In genomic region chr3:119781330-119782198, GRCh38 we compare ENCODE assay signal across 17 cellular contexts. TPM values are rescaled to one million over a fixed set of nuclear protein-coding genes. Genes with fewer than 3 reads are reported as not detected.
DNase-seq lines count a peak whose midpoint lies in the region; ATAC-seq, FAIRE-seq and TF ChIP-seq lines count a peak whose summit lies in the region.
"Had no signal": no experiment of that assay in that cellular context is flagged by ENCODE, and none has a peak within 500 bp of the region (broad histone marks: within the 10 kb centered on the region; RNA-seq: fewer than 3 reads in every experiment).

Gene NR1I2 (plus strand): TSS chr3:119782101.

- H3K27ac ChIP-seq in GM12878 (ENCODE audit: control insufficient read depth, insufficient read depth) (no peak within 1 kb of the TSS), suprapubic skin (no peak within 1 kb of the TSS)
- H3K27ac ChIP-seq: uterus had no signal

- H3K4me3 Mint-ChIP-seq in neural crest cell: no peak within 1 kb of the TSS
- H3K4me3 Mint-ChIP-seq: activated naive CD8-positive, alpha-beta T cell; activated T-cell treated with anti-CD3 and anti-CD28 coated beads, Interleukin-2, amount 50 U/mL, for 4 hours had no signal

- peak within 1 kb of the TSS; percentile 16 for H3K27ac Mint-ChIP-seq in neural crest cell (ENCODE audit: unreplicated experiment)
- H3K27ac Mint-ChIP-seq: activated naive CD8-positive, alpha-beta T cell had no signal

- H3K27me3 ChIP-seq in GM12878 (replicated peaks in 1 of 2; ENCODE audit: control insufficient read depth in 2 of 2, insufficient read depth in 2 of 2, low read length in 1 of 2) (no peaks in the 10 kb centered on the region), suprapubic skin (no peaks in the 10 kb centered on the region)
- H3K27me3 ChIP-seq: uterus had no signal

- DNase-seq in NB4 (ENCODE audit: low read depth) (peak; percentile 52), GM12878 (ENCODE audit: low read depth, low spot score) (no peak), neural crest cell (ENCODE audit: low read depth, low spot score) (no peak), NCI-H524 (lab: John Stamatoyannopoulos, UW) (no peak), NCI-H82 (lab: John Stamatoyannopoulos, UW) (no peak), suprapubic skin (ENCODE audit: low spot score in 2 of 2) (no peak)
- DNase-seq: activated T-cell treated with anti-CD3 and anti-CD28 coated beads, Interleukin-2, amount 50 U/mL, for 4 hours; posterior cingulate gyrus; stimulated activated naive CD8-positive, alpha-beta T cell treated with anti-CD3 and anti-CD28 coated beads, Interleukin-15, Interleukin-2, amounts not matched to agents 100 U/mL and 50 U/mL, for 24 hours; uterus had no signal

- no peaks in the 10 kb centered on the region for H3K79me2 ChIP-seq in GM12878 (ENCODE audit: control insufficient read depth, insufficient read depth, low read length)

- H3K36me3 Mint-ChIP-seq in neural crest cell (ENCODE audit: low read depth): no peaks in the 10 kb centered on the region

- SMC1A ChIA-PET in GM12878 (lab: Charles Lee; ENCODE audit: uncharacterized antibody, unreplicated experiment): interaction anchor here (1.4 to 1.6 kb wide), 2 partner anchors 23 to 58 kb away, joined by 3 to 4 read pairs; no protein-coding TSS in a partner anchor

- H3K9me3 ChIP-seq in GM12878 (replicated peaks; ENCODE audit: control insufficient read depth, insufficient read depth, low read length) (no peaks in the 10 kb centered on the region), suprapubic skin (no peaks in the 10 kb centered on the region)
- H3K9me3 ChIP-seq: uterus had no signal

- FAIRE-seq in GM12878 (lab: Jason Lieb, UNC): no peak
- FAIRE-seq: G401.6 had no signal

- TF ChIP-seq CTCF in GM12872 (IDR thresholded peaks at IDR 0.05; ENCODE audit: insufficient read depth, low read depth, low read length): 0 out of 3 replicates have a peak, but pooled peaks have one; percentile 8
- TF ChIP-seq CTCF in NB4 (IDR thresholded peaks at IDR 0.05; ENCODE audit: low read depth, low read length): peak; percentile 9
- no peak for TF ChIP-seq CTCF in GM12878 (IDR thresholded peaks at IDR 0.05 in 2 of 3, conservative IDR thresholded peaks at IDR 0.05 in 1 of 3; ENCODE audit: control insufficient read depth in 2 of 3, extremely low read depth in 1 of 3, insufficient read depth in 1 of 3, low read depth in 3 of 3, low read length in 3 of 3)
- TF ChIP-seq CTCF in neural crest cell (conservative IDR thresholded peaks at IDR 0.05): no peak
- TF ChIP-seq CTCF in suprapubic skin (IDR thresholded peaks at IDR 0.05): no peak

- TF ChIP-seq RAD21 in GM12878 (IDR thresholded peaks at IDR 0.05; ENCODE audit: insufficient read depth, low read depth, low read length): no peak

- RAD21 ChIA-PET in GM12878 (lab: Charles Lee; ENCODE audit: unreplicated experiment): no interaction called here

- ATAC-seq in GM12878: no peak
- no peak for ATAC-seq in GM21786 (IDR thresholded peaks at IDR 0.05; ENCODE audit: unreplicated experiment)
- ATAC-seq: activated T-cell treated with anti-CD3 and anti-CD28 coated beads, Interleukin-2, amount 50 U/mL, for 4 hours; stimulated activated naive CD8-positive, alpha-beta T cell treated with anti-CD3 and anti-CD28 coated beads, Interleukin-15, Interleukin-2, amounts not matched to agents 100 U/mL and 50 U/mL, for 24 hours had no signal

- no peaks in the 10 kb centered on the region for H3K4me1 Mint-ChIP-seq in neural crest cell

- no peaks in the 10 kb centered on the region for H4K20me1 ChIP-seq in GM12878 (ENCODE audit: control insufficient read depth, insufficient read depth)

- H3K9me3 Mint-ChIP-seq in neural crest cell: peaks cover 2% of the 10 kb centered on the region

- H3K36me3 ChIP-seq in GM12878 (ENCODE audit: control insufficient read depth in 2 of 2, insufficient read depth in 2 of 2, low read length in 1 of 2): no peaks in the 10 kb centered on the region
- H3K36me3 ChIP-seq in suprapubic skin: no peaks in the 10 kb centered on the region
- H3K36me3 ChIP-seq: uterus had no signal

- H3K4me2 ChIP-seq in GM12878 (ENCODE audit: control insufficient read depth, insufficient read depth): no peak within 1 kb of the TSS

- BruUV-seq in GM12878 (replicated peaks; lab: Mats Ljungman, UMichigan): no TSS peak

- CTCF ChIA-PET in GM12878 (lab: Yijun Ruan, JAX): no interaction called here

- no peak within 1 kb of the TSS for H3K9ac ChIP-seq in GM12878 (ENCODE audit: control insufficient read depth, insufficient read depth, low read length)

- TF ChIP-seq EP300 in GM12878 (IDR thresholded peaks at IDR 0.05; ENCODE audit: borderline replicate concordance in 1 of 2, control insufficient read depth in 1 of 2, low read depth in 2 of 2, low read length in 2 of 2) (no peak), suprapubic skin (IDR thresholded peaks at IDR 0.05) (no peak)

- POLR2A ChIA-PET in GM12878 (lab: Charles Lee): no interaction called here

- no peaks in the 10 kb centered on the region for H3K27me3 Mint-ChIP-seq in neural crest cell (ENCODE audit: low read depth)
- H3K27me3 Mint-ChIP-seq: activated naive CD8-positive, alpha-beta T cell had no signal

- H3K4me3 ChIP-seq in NB4 (ENCODE audit: low read depth, low read length) (no peak within 1 kb of the TSS), GM12878 (no peak within 1 kb of the TSS), suprapubic skin (no peak within 1 kb of the TSS)
- H3K4me3 ChIP-seq: uterus had no signal

- WGBS in GM12878 (ENCODE audit: insufficient coverage, insufficient replicate concordance, low lambda C conversion rate, missing lambda C conversion rate): 59% methylated on average over 10 of the region's 10 CpGs
- 86% methylated on average over 10 of the region's 10 CpGs for WGBS in suprapubic skin

- TF ChIP-seq POLR2A in NB4 (IDR thresholded peaks at IDR 0.05; ENCODE audit: extremely low read depth, insufficient read length) (no peak), GM12878 (IDR thresholded peaks at IDR 0.05; ENCODE audit: low read depth, low read length) (no peak), suprapubic skin (IDR thresholded peaks at IDR 0.05) (no peak)

- H2AFZ ChIP-seq in GM12878 (ENCODE audit: control insufficient read depth, low read depth, low read length): no peak within 1 kb of the TSS

- peaks cover 15% of the 10 kb centered on the region; the same call in 1 of the 2 replicates for H3K4me1 ChIP-seq in GM12878 (ENCODE audit: control insufficient read depth, insufficient read depth, low read length)
- no peaks in the 10 kb centered on the region for H3K4me1 ChIP-seq in suprapubic skin
- H3K4me1 ChIP-seq: uterus had no signal

- intact Hi-C loops in GM12878 (cut with micrococcal nuclease; ENCODE audit: unreplicated experiment): no loop called here

- in situ Hi-C loops in GM12878 (cut with MboI): no loop called here

TF ChIP-seq in GM12878, 131 proteins besides CTCF, POLR2A, EP300 and RAD21:
- TF ChIP-seq EZH2 (IDR thresholded peaks at IDR 0.05; ENCODE audit: borderline replicate concordance, control insufficient read depth, low read depth, low read length) (no peak), PKNOX1 (IDR thresholded peaks at IDR 0.05) (0 out of 2 replicates have a peak, but pooled peaks have one; percentile 19)

RNA-seq across cellular contexts. Expression of gene NR1I2, which starts in this region (rescaled TPM):
- total RNA-seq in GM12878 (2013; cell fraction: nucleolus; rRNA removed): 2.1 and 3.3 TPM in 2 replicates
- 0.62 and 0.76 TPM in 2 replicates for total RNA-seq in GM12878 (2014; rRNA removed)
- total RNA-seq in GM12878 (2014; rRNA removed; fragmentation: Illumina TruSeq; extraction: Trizol): 0.41 and 0.45 TPM in 2 replicates
- 0.90 and 0.96 TPM in 2 replicates for total RNA-seq in GM12878 (2021)
- polyA plus RNA-seq in GM12878 (2011; ENCODE audit: low read depth): 0.20 TPM
- 0.09 and 0.26 TPM in 2 replicates for polyA plus RNA-seq in GM12878 (2011; rRNA removed)
- 0.22 and 0.32 TPM in 2 replicates for polyA plus RNA-seq in GM12878 (2011; cell fraction: cytosol; rRNA removed)
- 0.98 and 1.3 TPM in 2 replicates for polyA plus RNA-seq in GM12878 (2011; cell fraction: nucleus; rRNA removed)
- polyA plus RNA-seq in GM12878 (2012): 0.30 and 0.52 TPM in 2 replicates
- 0.32 and 0.51 TPM in 2 replicates for polyA plus RNA-seq in GM12878 (2014; fragmentation: Illumina TruSeq; extraction: Trizol)
- under 1 TPM; 0.03 to 0.16 TPM for polyA plus RNA-seq in GM12878 (2014; fragmentation: Nextera tagmentation; extraction: Ambion mirVana)
- 0.90 and 1.0 TPM in 2 replicates for polyA plus RNA-seq in GM12878 (2014; rRNA removed)
- under 1 TPM; 0.28 to 0.87 TPM for polyA plus RNA-seq in GM12878 (2016; fragmentation: Nextera tagmentation; extraction: Ambion mirVana)
- polyA minus RNA-seq in GM12878 (2011; rRNA and poly(A)+ RNA removed): 0.29 and 0.46 TPM in 2 replicates
- polyA minus RNA-seq in GM12878 (2011; cell fraction: cytosol; rRNA and poly(A)+ RNA removed): not detected in 2 replicates
- 0.73 and 0.77 TPM in 2 replicates for polyA minus RNA-seq in GM12878 (2011; cell fraction: nucleus; rRNA and poly(A)+ RNA removed)
- total RNA-seq in neural crest cell: 0.26 TPM in 1 of 2 replicates, not detected in the other
- total RNA-seq in suprapubic skin: not detected
- total RNA-seq: fibroblast of lung, MCF 10A, mononuclear cell had no signal

Comparison
In these comparisons a context has a peak if more than half of its experiments do, and no peak if none do; other contexts are left out.
1. CTCF ChIP-seq: peak in GM12872 (single experiment) and NB4 (single experiment); none in GM12878 (0 of 3), neural crest cell (single experiment) and suprapubic skin (0 of 2).